ENCODE assay signal across 12 cellular contexts in the genomic region with DNA sequence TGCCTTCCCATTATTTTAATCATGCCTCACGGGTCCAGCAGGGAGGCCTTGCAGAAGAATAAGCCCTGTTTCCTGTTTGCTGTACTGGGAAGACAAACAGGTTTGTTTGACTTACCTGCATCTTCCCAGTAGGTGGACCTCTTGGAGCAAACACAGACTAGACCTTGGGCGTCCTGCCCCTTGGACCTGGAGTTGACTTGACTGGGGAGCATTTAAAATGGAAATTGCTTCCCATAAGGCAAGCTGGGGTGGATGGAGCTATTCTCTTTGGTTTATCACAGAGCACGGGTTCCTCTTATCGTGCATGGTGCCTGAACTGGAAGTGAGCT.
A peak's percentile ranks its signal among the peaks of the same experiment; 100 is the strongest.
DNase-seq lines count a peak whose midpoint lies in the region; ATAC-seq, FAIRE-seq and TF ChIP-seq lines count a peak whose summit lies in the region.
"Had no signal": no experiment of that assay in that cellular context is flagged by ENCODE, and none has a peak within 500 bp of the region (broad histone marks: within the 10 kb centered on the region; RNA-seq: fewer than 3 reads in every experiment).

No MANE protein-coding gene starts in this region.

- no peaks in the 10 kb centered on the region for H3K9me3 ChIP-seq in pancreas
- H3K9me3 ChIP-seq: tibial artery had no signal

- intact Hi-C loops in pancreas (cut with DNase I): no loop called here

- peaks cover 9% of the 10 kb centered on the region for H3K4me1 Mint-ChIP-seq in WTC11

- POLR2A ChIA-PET in WTC11 (lab: Charles Lee): interaction anchor here (1.1 kb wide), 1 partner anchor 88 kb away, joined by 3 read pairs; no protein-coding TSS in a partner anchor

- TF ChIP-seq CTCF in WTC11 (IDR thresholded peaks at IDR 0.05) (no peak), pancreas (IDR thresholded peaks at IDR 0.05) (peak in 1 of 4 donors; percentile 16)

- DNase-seq in NCI-H2171 treated with DMSO at 0.1 percent for 48 hours (lab: John Stamatoyannopoulos, UW) (peak; percentile 16), NCI-H2171 (lab: John Stamatoyannopoulos, UW) (no peak), NCI-H1417 treated with DMSO at 0.1 percent for 48 hours (lab: John Stamatoyannopoulos, UW) (peak; percentile 89), WTC11 (ENCODE audit: low spot score) (peak; percentile 35), pancreas (peak in 4 of 6 donors; percentile 55 to 78 (median 68)), Ammon's horn (ENCODE audit: low spot score) (no peak), H4 (ENCODE audit: low spot score) (no peak)
- DNase-seq: activated CD4-positive, alpha-beta memory T cell treated with anti-CD3 and anti-CD28 coated beads, Interleukin-2, amount 10 ng/mL, durations not matched to agents 7 days and 5 days; stimulated activated CD4-positive, alpha-beta T cell treated with anti-CD3 and anti-CD28 coated beads, Interleukin-1b, Interleukin-23, amount 100 ng/mL, for 48 hours; tibial artery had no signal

- no peaks in the 10 kb centered on the region for H3K27me3 ChIP-seq in pancreas
- H3K27me3 ChIP-seq: tibial artery had no signal

- no peak overlapping the region for H3K4me3 ChIP-seq in pancreas
- H3K4me3 ChIP-seq: tibial artery had no signal

- ATAC-seq in WTC11 (peak; percentile 93), pancreas (peak; percentile 90 to 97 (median 94)), GM21526 (IDR thresholded peaks at IDR 0.05; ENCODE audit: low FRiP score, unreplicated experiment) (no peak)

- H3K4me1 ChIP-seq in pancreas: peaks cover 10 to 16% (median 11%) of the 10 kb centered on the region in 3 donors

- no peak overlapping the region for H3K27ac Mint-ChIP-seq in WTC11
- H3K27ac Mint-ChIP-seq: activated CD4-positive, alpha-beta memory T cell treated with anti-CD3 and anti-CD28 coated beads, Interleukin-2, amount 10 ng/mL, durations not matched to agents 7 days and 5 days had no signal

- CTCF ChIA-PET in WTC11 (lab: Charles Lee): interaction anchor here (0.6 to 2.1 kb wide), 15 partner anchors 9 to 901 kb away, joined by 3 to 9 read pairs (median 3); no protein-coding TSS in a partner anchor

- no peak for FAIRE-seq in pancreas (lab: Jason Lieb, UNC)

- no peaks in the 10 kb centered on the region for H3K36me3 Mint-ChIP-seq in WTC11
- H3K36me3 Mint-ChIP-seq: brain had no signal

- H3K36me3 ChIP-seq in pancreas: no peaks in the 10 kb centered on the region
- H3K36me3 ChIP-seq: tibial artery had no signal

- no peak overlapping the region for H3K4me3 Mint-ChIP-seq in WTC11
- H3K4me3 Mint-ChIP-seq: activated CD4-positive, alpha-beta memory T cell treated with anti-CD3 and anti-CD28 coated beads, Interleukin-2, amount 10 ng/mL, durations not matched to agents 7 days and 5 days; brain had no signal

- H3K9me3 Mint-ChIP-seq in WTC11: no peaks in the 10 kb centered on the region
- H3K9me3 Mint-ChIP-seq: activated CD4-positive, alpha-beta memory T cell treated with anti-CD3 and anti-CD28 coated beads, Interleukin-2, amount 10 ng/mL, durations not matched to agents 7 days and 5 days had no signal

- H3K27me3 Mint-ChIP-seq in WTC11 (ENCODE audit: low read depth): peaks cover 8% of the 10 kb centered on the region

- 8 to 21% methylated on average over 4 of the region's 4 CpGs for WGBS in pancreas, 2 donors

- peak overlapping the region in 1 of 4 donors; percentile 23 for H3K27ac ChIP-seq in pancreas
- H3K27ac ChIP-seq: tibial artery had no signal

TF ChIP-seq in WTC11, 78 proteins besides CTCF, POLR2A, EP300 and RAD21:
- TF ChIP-seq ZNF263 (CRISPR knock-in tag; IDR thresholded peaks at IDR 0.05; ENCODE audit: low read depth): no peak
- no peak for TF ChIP-seq KAT7 (CRISPR knock-in tag; IDR thresholded peaks at IDR 0.05; ENCODE audit: borderline replicate concordance)
- no peak for TF ChIP-seq NR1H2 (CRISPR knock-in tag; IDR thresholded peaks at IDR 0.05)
- no peak for TF ChIP-seq USF2 (CRISPR knock-in tag; IDR thresholded peaks at IDR 0.05)

Comparison
In these comparisons a context has a peak if more than half of its experiments do, and no peak if none do; other contexts are left out.
1. DNase-seq: peak in NCI-H2171 treated with DMSO at 0.1 percent for 48 hours (single experiment), NCI-H1417 treated with DMSO at 0.1 percent for 48 hours (single experiment), WTC11 (single experiment) and pancreas (4 of 6); none in NCI-H2171 (single experiment), Ammon's horn (single experiment) and H4 (single experiment).